8 cellular contexts compared by ENCODE assay signal in genomic region chr16:9078467-9079429, GRCh38. TPM values are rescaled to one million over a fixed set of nuclear protein-coding genes. Genes with fewer than 3 reads are reported as not detected.
A peak's percentile ranks its signal among the peaks of the same experiment; 100 is the strongest.
DNase-seq lines count a peak whose midpoint lies in the region; ATAC-seq and TF ChIP-seq lines count a peak whose summit lies in the region.
"Not testable (repeated sequence)": the region's sequence is repeated elsewhere in the genome, so short reads cannot be mapped to it uniquely, and the experiment has no call there.

No MANE protein-coding gene starts in this region.

- DNase-seq in DMS53 treated with DMSO at 0.1 percent for 48 hours (lab: John Stamatoyannopoulos, UW; ENCODE audit: unreplicated experiment), result peak; percentile 4
- DNase-seq in GM23248, result peak; percentile 87
- peak; percentile 78 to 84 for DNase-seq in Kasumi-1 (lab: John Stamatoyannopoulos, UW)
- DNase-seq in activated T-cell treated with anti-CD3 and anti-CD28 coated beads, Interleukin-2, amount 50 U/mL, for 24 hours; lower lobe of right lung: not testable (repeated sequence)
- DNase-seq in stromal cell of bone marrow (ENCODE audit: low read depth), result peak; percentile 69

- peaks cover 23% of the 10 kb centered on the region for H3K4me1 ChIP-seq in GM23248 (ENCODE audit: insufficient read depth)
- peaks cover 19% of the 10 kb centered on the region for H3K4me1 ChIP-seq in lower lobe of right lung

- not testable (repeated sequence) for TF ChIP-seq CTCF in lower lobe of right lung (IDR thresholded peaks at IDR 0.05)

- H3F3A ChIP-seq in GM23248 (ENCODE audit: insufficient read depth), result peaks cover 29% of the 10 kb centered on the region

- H3K79me2 ChIP-seq in GM23248 (ENCODE audit: insufficient read depth), result not testable (repeated sequence)

- H3K4me2 ChIP-seq in GM23248 (ENCODE audit: unreplicated experiment), result not testable (repeated sequence)

- 70 to 71% methylated on average over 8 of the region's 8 CpGs for WGBS in GM23248 (ENCODE audit: low coverage in 1 of 2, low lambda C conversion rate in 2 of 2, missing lambda C conversion rate in 2 of 2), 2 experiments

- H3K27me3 ChIP-seq in GM23248 (replicated peaks; ENCODE audit: insufficient read depth); lower lobe of right lung (ENCODE audit: low read depth): not testable (repeated sequence)

- H3K36me3 ChIP-seq in GM23248 (ENCODE audit: low read depth); lower lobe of right lung: not testable (repeated sequence)

- H3K4me3 Mint-ChIP-seq in activated T-cell treated with anti-CD3 and anti-CD28 coated beads, Interleukin-2, amount 50 U/mL, for 24 hours, result peak overlapping the region; percentile 23

- H3K27ac ChIP-seq in GM23248 (0 out of 2 replicates have a peak overlapping the region, but pooled peaks have one; percentile 9), lower lobe of right lung (peak overlapping the region; percentile 42)

- intact Hi-C loops in lower lobe of right lung (cut with DNase I), result not testable (repeated sequence)

- H2AFZ ChIP-seq in GM23248, result not testable (repeated sequence)

- peak; percentile 51 for TF ChIP-seq POLR2A in Raji (IDR thresholded peaks at IDR 0.05; ENCODE audit: insufficient read depth, low read depth, low read length)

- not testable (repeated sequence) for H3K4me3 ChIP-seq in GM23248, lower lobe of right lung

- H4K20me1 ChIP-seq in GM23248 (ENCODE audit: insufficient read depth), result not testable (repeated sequence)

- H3K4me1 Mint-ChIP-seq in activated T-cell treated with anti-CD3 and anti-CD28 coated beads, Interleukin-2, amount 50 U/mL, for 24 hours (ENCODE audit: low read depth), result peaks cover 42% of the 10 kb centered on the region

- H3K27me3 Mint-ChIP-seq in activated T-cell treated with anti-CD3 and anti-CD28 coated beads, Interleukin-2, amount 50 U/mL, for 24 hours, result not testable (repeated sequence)

- not testable (repeated sequence) for H3K9ac ChIP-seq in GM23248

- peak; percentile 96 for ATAC-seq in esophagus mucosa
- ATAC-seq in lower lobe of right lung, result peak; percentile 87 to 90

- H3K9me2 ChIP-seq in GM23248 (ENCODE audit: insufficient read depth), result not testable (repeated sequence)

- peak overlapping the region; percentile 97 for H3K27ac Mint-ChIP-seq in activated T-cell treated with anti-CD3 and anti-CD28 coated beads, Interleukin-2, amount 50 U/mL, for 24 hours

- H3K9me3 ChIP-seq in GM23248 (ENCODE audit: low read depth); lower lobe of right lung: not testable (repeated sequence)

- in situ Hi-C loops in GM23248 (cut with MboI), result not testable (repeated sequence)

- H3K9me3 Mint-ChIP-seq in activated T-cell treated with anti-CD3 and anti-CD28 coated beads, Interleukin-2, amount 50 U/mL, for 24 hours, result not testable (repeated sequence)

- H3K36me3 Mint-ChIP-seq in activated T-cell treated with anti-CD3 and anti-CD28 coated beads, Interleukin-2, amount 50 U/mL, for 24 hours (ENCODE audit: low read depth), result peaks cover 15% of the 10 kb centered on the region

RNA-seq across cellular contexts. Expression of gene HAPSTR1, which starts 12.7 kb away (rescaled TPM):
- 79.2 and 85.5 TPM in 2 replicates for total RNA-seq in GM23248 (2014; rRNA removed; shearing (Covaris generic))
- 11.7 and 12.0 TPM in 2 replicates for polyA plus RNA-seq in GM23248 (2016; fragmentation: Nextera tagmentation; extraction: Ambion mirVana)
- total RNA-seq in esophagus mucosa (50.1 TPM), lower lobe of right lung (53.1 TPM)
